In the genomic region with DNA sequence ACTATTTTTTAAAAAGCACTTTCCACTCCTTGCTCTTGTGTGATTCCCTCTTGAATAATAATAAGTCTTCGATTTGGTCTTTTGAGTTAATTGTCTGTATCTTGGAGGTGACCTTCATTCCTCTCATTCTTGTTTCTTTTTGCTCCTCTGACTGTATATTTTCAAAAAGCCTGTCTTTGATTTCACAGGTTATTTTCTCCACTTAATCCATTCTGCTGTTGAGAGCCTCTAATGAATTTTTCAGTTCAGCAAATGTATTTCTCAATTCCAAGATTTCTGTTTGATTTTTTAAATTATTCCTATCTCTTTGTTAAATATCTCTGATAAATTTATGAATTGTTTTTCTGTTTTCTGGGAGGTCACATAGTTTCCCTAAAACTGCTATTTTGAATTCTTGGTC, we compare ENCODE assay signal across 33 cellular contexts.
"Had no signal": no experiment of that assay in that cellular context is flagged by ENCODE, and none has a peak within 500 bp of the region (broad histone marks: within the 10 kb centered on the region; RNA-seq: fewer than 3 reads in every experiment).

No MANE protein-coding gene starts in this region.

- H3K4me2 ChIP-seq: smooth muscle cell had no signal

- H3K27me3 ChIP-seq: colonic mucosa, esophagus muscularis mucosa, foreskin keratinocyte, gastroesophageal sphincter, heart left ventricle, neutrophil, pancreas, suprapubic skin, transverse colon, upper lobe of right lung, uterus had no signal

- ATAC-seq: foreskin keratinocyte; gastroesophageal sphincter; heart left ventricle; left lobe of liver; mucosa of descending colon; natural killer cell treated with Interleukin-12 subunit alpha and Interleukin-12 subunit beta and Interleukin-15 and Interleukin-18, amount 100 ng/mL, for 72 hours; pancreas; sciatic nerve; stimulated activated naive CD8-positive, alpha-beta T cell treated with anti-CD3 and anti-CD28 coated beads, Interleukin-15, amount 100 ng/mL, for 72 hours; upper lobe of right lung had no signal

- H3K9me3 ChIP-seq: colonic mucosa, neutrophil, pancreas, upper lobe of right lung, uterus had no signal

- H3K27ac ChIP-seq: colonic mucosa, epithelial cell of prostate, esophagus muscularis mucosa, foreskin keratinocyte, gastroesophageal sphincter, heart left ventricle, neutrophil, pancreas, suprapubic skin, transverse colon, upper lobe of right lung, uterus had no signal

- H3K4me1 Mint-ChIP-seq: endodermal cell; naive B cell; stimulated activated naive CD8-positive, alpha-beta T cell treated with anti-CD3 and anti-CD28 coated beads, Interleukin-15, amount 100 ng/mL, for 72 hours had no signal

- H3K4me3 Mint-ChIP-seq: dendritic cell treated with granulocyte-macrophage colony-stimulating factor and Interleukin-4, amounts not matched to agents 40 ng/mL and 50 ng/mL, for 4 days; endodermal cell; mesothelial cell of epicardium; natural killer cell treated with Interleukin-12 subunit alpha and Interleukin-12 subunit beta and Interleukin-15 and Interleukin-18, amount 100 ng/mL, for 72 hours; neural crest cell; stimulated activated naive CD8-positive, alpha-beta T cell treated with anti-CD3 and anti-CD28 coated beads, Interleukin-15, amount 100 ng/mL, for 72 hours had no signal

- FAIRE-seq: kidney, pancreas had no signal

- H3K4me3 ChIP-seq: colonic mucosa, esophagus muscularis mucosa, gastroesophageal sphincter, heart left ventricle, mucosa of descending colon, pancreas, smooth muscle cell, suprapubic skin, transverse colon, upper lobe of right lung, uterus had no signal

- H3K4me1 ChIP-seq: colonic mucosa, esophagus muscularis mucosa, foreskin keratinocyte, gastroesophageal sphincter, heart left ventricle, pancreas, suprapubic skin, transverse colon, upper lobe of right lung, uterus had no signal

- DNase-seq: colonic mucosa; effector CD8-positive, alpha-beta T cell; endodermal cell; foreskin keratinocyte; heart left ventricle; hippocampal formation; kidney; mesenchymal stem cell; mucosa of descending colon; naive B cell; pancreas; stimulated activated CD4-positive, alpha-beta T cell treated with anti-CD3 and anti-CD28 coated beads, Interleukin-12 subunit alpha, Interleukin-12 subunit beta, amount 100 ng/mL, for 4 hours; stimulated activated CD4-positive, alpha-beta T cell treated with anti-CD3 and anti-CD28 coated beads, Interleukin-1b, Interleukin-23, amount 100 ng/mL, for 48 hours; stimulated activated CD4-positive, alpha-beta T cell treated with anti-CD3 and anti-CD28 coated beads, Interleukin-4, amount 100 ng/mL, for 1 hour; stimulated activated CD8-positive, alpha-beta memory T cell treated with anti-CD3 and anti-CD28 coated beads, Interleukin-4, amount 100 ng/mL, for 48 hours; stimulated activated naive CD4-positive, alpha-beta T cell; stimulated activated naive CD8-positive, alpha-beta T cell treated with anti-CD3 and anti-CD28 coated beads, Interleukin-15, amount 100 ng/mL, for 72 hours; transverse colon; upper lobe of right lung; uterus had no signal

- H3K27ac Mint-ChIP-seq: dendritic cell treated with granulocyte-macrophage colony-stimulating factor and Interleukin-4, amounts not matched to agents 40 ng/mL and 50 ng/mL, for 4 days; endodermal cell; mesothelial cell of epicardium; naive B cell; natural killer cell treated with Interleukin-12 subunit alpha and Interleukin-12 subunit beta and Interleukin-15 and Interleukin-18, amount 100 ng/mL, for 72 hours; progenitor cell of endocrine pancreas; stimulated activated naive CD8-positive, alpha-beta T cell treated with anti-CD3 and anti-CD28 coated beads, Interleukin-15, amount 100 ng/mL, for 72 hours had no signal

- H3K36me3 ChIP-seq: colonic mucosa, esophagus muscularis mucosa, gastroesophageal sphincter, heart left ventricle, neutrophil, pancreas, suprapubic skin, transverse colon, upper lobe of right lung, uterus had no signal

- H3K27me3 Mint-ChIP-seq: dendritic cell treated with granulocyte-macrophage colony-stimulating factor and Interleukin-4, amounts not matched to agents 40 ng/mL and 50 ng/mL, for 4 days had no signal
